ENCODE assay signal across 1 cellular context in genomic region chr13:109900723-109901122, GRCh38.
TF ChIP-seq lines count a peak whose summit lies in the region.

No MANE protein-coding gene starts in this region.

TF ChIP-seq in H1, 55 proteins besides CTCF, POLR2A, EP300 and RAD21 (continued from another document):
- TF ChIP-seq EZH2 (IDR thresholded peaks at IDR 0.05; ENCODE audit: low read depth, low read length, severe bottlenecking): no peak
- no peak for TF ChIP-seq CBX8 (IDR thresholded peaks at IDR 0.05; ENCODE audit: borderline replicate concordance, low read depth, low read length)
- TF ChIP-seq PHF8 (conservative IDR thresholded peaks at IDR 0.05; ENCODE audit: low read depth, low read length): no peak
- TF ChIP-seq CHD1 (IDR thresholded peaks at IDR 0.05; ENCODE audit: low read depth, low read length): no peak
- TF ChIP-seq FOSL1 (IDR thresholded peaks at IDR 0.05; ENCODE audit: insufficient read depth, low read depth, low read length): no peak
- TF ChIP-seq JUN (IDR thresholded peaks at IDR 0.05; ENCODE audit: low read depth, low read length): no peak
- TF ChIP-seq JUND (IDR thresholded peaks at IDR 0.05; ENCODE audit: low read length): no peak
- no peak for TF ChIP-seq SIN3A (conservative IDR thresholded peaks at IDR 0.05 in 1 of 2, IDR thresholded peaks at IDR 0.05 in 1 of 2; ENCODE audit: low read depth in 1 of 2, low read length in 2 of 2)
- no peak for TF ChIP-seq TAF7 (optimal IDR thresholded peaks at IDR 0.05; ENCODE audit: borderline replicate concordance, low read depth, low read length)
- TF ChIP-seq KDM4A (IDR thresholded peaks at IDR 0.05; ENCODE audit: low read depth, low read length, severe bottlenecking): no peak
- no peak for TF ChIP-seq TEAD4 (IDR thresholded peaks at IDR 0.05; ENCODE audit: low read depth, low read length)
- no peak for TF ChIP-seq GTF2F1 (IDR thresholded peaks at IDR 0.05; ENCODE audit: borderline replicate concordance, low read depth, low read length)
- TF ChIP-seq SP2 (IDR thresholded peaks at IDR 0.05; ENCODE audit: low read length): no peak
- no peak for TF ChIP-seq YY1 (IDR thresholded peaks at IDR 0.05; ENCODE audit: low read depth, low read length)
- TF ChIP-seq CBX5 (IDR thresholded peaks at IDR 0.05; ENCODE audit: low read depth, low read length): no peak
- TF ChIP-seq EGR1 (IDR thresholded peaks at IDR 0.05; ENCODE audit: borderline replicate concordance, low read depth, low read length): no peak
- TF ChIP-seq SRF (IDR thresholded peaks at IDR 0.05; ENCODE audit: low read depth, low read length): no peak
